8 cellular contexts compared by ENCODE assay signal in genomic region chr12:47773062-47773857, GRCh38. TPM values are rescaled to one million over a fixed set of nuclear protein-coding genes. Genes with fewer than 3 reads are reported as not detected.
DNase-seq lines count a peak whose midpoint lies in the region; ATAC-seq and TF ChIP-seq lines count a peak whose summit lies in the region.

Gene SLC48A1 (plus strand): TSS chr12:47773238. CDS start chr12:47773305, 67 bp downstream.

- POLR2A ChIA-PET in CD8-positive, alpha-beta memory T cell (lab: Charles Lee): interaction anchor here (1.0 to 2.0 kb wide), 3 partner anchors 9 to 67 kb away, joined by 3 to 5 read pairs (median 5); partner anchors contain the start of genes RAPGEF3 and RPAP3
- POLR2A ChIA-PET in Panc1 (lab: Charles Lee): interaction anchor here (0.6 to 0.9 kb wide), 2 partner anchors 60 to 66 kb away, joined by 3 to 4 read pairs; no protein-coding TSS in a partner anchor

- no peaks in the 10 kb centered on the region for H3K27me3 ChIP-seq in CD8-positive, alpha-beta memory T cell (ENCODE audit: insufficient read depth, low read length, poor library complexity, severe bottlenecking)
- no peaks in the 10 kb centered on the region for H3K27me3 ChIP-seq in Panc1 (ENCODE audit: control insufficient read depth, insufficient read depth, low read length)
- no peaks in the 10 kb centered on the region for H3K27me3 ChIP-seq in foreskin keratinocyte
- H3K27me3 ChIP-seq in neuronal stem cell (ENCODE audit: control insufficient read depth in 3 of 3, insufficient read depth in 3 of 3, low read depth in 1 of 3, low read length in 3 of 3): peaks cover 0 to 5% (median 0%) of the 10 kb centered on the region in 3 experiments

- H4K8ac ChIP-seq in neuronal stem cell (ENCODE audit: low read depth, low read length): no peak within 1 kb of the TSS

- H3K4me3 ChIP-seq in CD8-positive, alpha-beta memory T cell (ENCODE audit: low read length): peak within 1 kb of the TSS; percentile 54
- H3K4me3 ChIP-seq in Panc1 (ENCODE audit: low read depth in 2 of 2, low read length in 2 of 2) (peak within 1 kb of the TSS; percentile 67 to 70), neuronal stem cell (ENCODE audit: low read length in 2 of 2) (peak within 1 kb of the TSS; percentile 69 to 95)

- peak within 1 kb of the TSS; percentile 61 for H3K23ac ChIP-seq in neuronal stem cell (ENCODE audit: low read depth, low read length, poor library complexity)

- H3K9me3 Mint-ChIP-seq in CD8-positive, alpha-beta memory T cell: no peaks in the 10 kb centered on the region

- CTCF ChIA-PET in CD8-positive, alpha-beta memory T cell (lab: Charles Lee): interaction anchor here (0.9 to 19.1 kb wide), 15 partner anchors 9 to 132 kb away, joined by 3 to 414 read pairs (median 5); partner anchors contain the start of genes RAPGEF3, RPAP3 and VDR
- CTCF ChIA-PET in Panc1 (lab: Charles Lee): interaction anchor here (0.6 kb wide), 3 partner anchors 29 to 99 kb away, joined by 3 to 4 read pairs (median 3); no protein-coding TSS in a partner anchor

- H3K4me1 Mint-ChIP-seq in CD8-positive, alpha-beta memory T cell: peaks cover 14 to 18% (median 16%) of the 10 kb centered on the region in 3 donors

- in situ Hi-C loops in Panc1 (cut with HindIII; ENCODE audit: low pct_unique_long_range_greater_than_20kb, low sequenced_read_pairs): no loop called here

- H3K36me3 ChIP-seq in CD8-positive, alpha-beta memory T cell (ENCODE audit: insufficient read depth, low read length): no peaks in the 10 kb centered on the region
- no peaks in the 10 kb centered on the region; the same call in 1 of the 2 replicates for H3K36me3 ChIP-seq in Panc1 (ENCODE audit: control insufficient read depth, insufficient read depth, low read length)
- H3K36me3 ChIP-seq in neuronal stem cell (replicated peaks in 1 of 2; ENCODE audit: control insufficient read depth in 2 of 2, insufficient read depth in 2 of 2, low read length in 2 of 2): no peaks in the 10 kb centered on the region

- H3K4ac ChIP-seq in neuronal stem cell (ENCODE audit: low read length): peak within 1 kb of the TSS; percentile 72

- peak within 1 kb of the TSS; percentile 89 for H3K4me2 ChIP-seq in neuronal stem cell (ENCODE audit: insufficient read depth, low read length, poor library complexity, severe bottlenecking)

- no peaks in the 10 kb centered on the region for H3K9me3 ChIP-seq in CD8-positive, alpha-beta memory T cell (ENCODE audit: low read length)
- H3K9me3 ChIP-seq in Panc1 (ENCODE audit: control insufficient read depth, insufficient read depth, low read depth, low read length) (no peaks in the 10 kb centered on the region), neuronal stem cell (replicated peaks in 1 of 2; ENCODE audit: control insufficient read depth in 2 of 2, insufficient read depth in 1 of 2, low read depth in 1 of 2, low read length in 2 of 2) (no peaks in the 10 kb centered on the region)

- H3K18ac ChIP-seq in neuronal stem cell (ENCODE audit: low read length): peak within 1 kb of the TSS; percentile 85

- ATAC-seq in GM19351 (IDR thresholded peaks at IDR 0.05; ENCODE audit: unreplicated experiment): peak; percentile 83
- peak; percentile 52 for ATAC-seq in HG03469 (IDR thresholded peaks at IDR 0.05; ENCODE audit: unreplicated experiment)
- peak; percentile 95 for ATAC-seq in Panc1
- ATAC-seq in foreskin keratinocyte: peak; percentile 78

- H3K4me1 ChIP-seq in CD8-positive, alpha-beta memory T cell (ENCODE audit: insufficient read depth, low read length): peaks cover 15% of the 10 kb centered on the region
- peaks cover 56% of the 10 kb centered on the region for H3K4me1 ChIP-seq in Panc1 (ENCODE audit: control insufficient read depth, insufficient read depth, low read length)
- H3K4me1 ChIP-seq in foreskin keratinocyte: peaks cover 21% of the 10 kb centered on the region
- H3K4me1 ChIP-seq in neuronal stem cell (ENCODE audit: control insufficient read depth in 2 of 2, insufficient read depth in 1 of 2, low read depth in 1 of 2, low read length in 2 of 2): peaks cover 12 to 13% of the 10 kb centered on the region in 2 donors

- peak within 1 kb of the TSS; percentile 90 for H3K9ac ChIP-seq in neuronal stem cell (ENCODE audit: low read depth, low read length, poor library complexity)

- H2BK12ac ChIP-seq in neuronal stem cell (ENCODE audit: low read length): peak within 1 kb of the TSS; percentile 53

- peak within 1 kb of the TSS; percentile 96 for H2AFZ ChIP-seq in neuronal stem cell (ENCODE audit: low read length)

- no peak within 1 kb of the TSS for H4K91ac ChIP-seq in neuronal stem cell (ENCODE audit: low read depth, low read length, poor library complexity)

- no peak within 1 kb of the TSS for H3K14ac ChIP-seq in neuronal stem cell (ENCODE audit: low read length)

- peak within 1 kb of the TSS; percentile 84 to 92 (median 86) for H3K4me3 Mint-ChIP-seq in CD8-positive, alpha-beta memory T cell

- H2AK5ac ChIP-seq in neuronal stem cell (ENCODE audit: low read depth, low read length): peak within 1 kb of the TSS; percentile 57

- intact Hi-C loops in Panc1 (cut with micrococcal nuclease; ENCODE audit: unreplicated experiment): no loop called here

- peak within 1 kb of the TSS in 7 of 8 donors; percentile 51 to 88 (median 73) for H3K27ac Mint-ChIP-seq in CD8-positive, alpha-beta memory T cell

- WGBS in neuronal stem cell (ENCODE audit: extremely low coverage in 2 of 2, insufficient read length in 2 of 2, insufficient replicate concordance in 1 of 2), 2 donors: no CpG with 5 or more reads among the region's 106 CpGs

- peaks cover 0 to 4% of the 10 kb centered on the region in 2 donors for H3K27me3 Mint-ChIP-seq in CD8-positive, alpha-beta memory T cell

- TF ChIP-seq CTCF in Panc1 (IDR thresholded peaks at IDR 0.05): peak; percentile 93
- TF ChIP-seq CTCF in foreskin keratinocyte (conservative IDR thresholded peaks at IDR 0.05): peak; percentile 56
- TF ChIP-seq CTCF in subcutaneous adipose tissue (IDR thresholded peaks at IDR 0.05; ENCODE audit: low read depth): no peak

- H3K36me3 Mint-ChIP-seq in CD8-positive, alpha-beta memory T cell: peaks cover 0 to 2% (median 0%) of the 10 kb centered on the region in 3 donors

- no peak within 1 kb of the TSS for H2BK120ac ChIP-seq in neuronal stem cell (ENCODE audit: low read depth, low read length)

- peak within 1 kb of the TSS; percentile 74 for H3K27ac ChIP-seq in CD8-positive, alpha-beta memory T cell (ENCODE audit: low read depth, low read length)
- H3K27ac ChIP-seq in Panc1 (ENCODE audit: low read length): peak within 1 kb of the TSS; percentile 79
- no peak within 1 kb of the TSS for H3K27ac ChIP-seq in foreskin keratinocyte
- H3K27ac ChIP-seq in neuronal stem cell (replicated peaks; ENCODE audit: low read length): no peak within 1 kb of the TSS

- no peak within 1 kb of the TSS for H2BK15ac ChIP-seq in neuronal stem cell (ENCODE audit: low read length)

- no TSS peak for BruUV-seq in Panc1 (replicated peaks; lab: Mats Ljungman, UMichigan)

- H3K79me1 ChIP-seq in neuronal stem cell (ENCODE audit: low read depth, low read length): no peaks in the 10 kb centered on the region

- H2BK5ac ChIP-seq in neuronal stem cell (ENCODE audit: low read length): peak within 1 kb of the TSS; percentile 25

- DNase-seq in CD8-positive, alpha-beta memory T cell: peak; percentile 59 to 79 (median 71)
- no peak for DNase-seq in Panc1 (ENCODE audit: low read depth, low spot score)
- peak; percentile 55 for DNase-seq in activated gamma-delta T cell (lab: John Stamatoyannopoulos, UW)
- no peak for DNase-seq in foreskin keratinocyte
- peak; percentile 68 for DNase-seq in neuronal stem cell (ENCODE audit: low spot score)

RNA-seq across cellular contexts. Expression of gene SLC48A1, which starts in this region (rescaled TPM):
- 10 to 100 TPM; 10.9 to 11.5 TPM for total RNA-seq in CD8-positive, alpha-beta memory T cell
- 9.1 TPM for polyA plus RNA-seq in CD8-positive, alpha-beta memory T cell
- total RNA-seq in Panc1 (2021; ENCODE audit: unreplicated experiment) (32.0 TPM), foreskin keratinocyte (14.5 and 14.9 TPM in 2 replicates), subcutaneous adipose tissue (10 to 100 TPM; 18.9 to 38.4 (median 21.4) TPM)
- polyA plus RNA-seq in Panc1 (2012; ENCODE audit: insufficient read length): 27.4 TPM
- polyA plus RNA-seq in foreskin keratinocyte: 12.0 and 13.2 TPM in 2 replicates
- 12.5 TPM for polyA plus RNA-seq in neuronal stem cell (2013, experiment 1 of 2)
- 12.3 TPM for polyA plus RNA-seq in neuronal stem cell (2013, experiment 2 of 2)

Comparison
In these comparisons a context has a peak if more than half of its experiments do, and no peak if none do; other contexts are left out.
1. DNase-seq: peak in CD8-positive, alpha-beta memory T cell (5 of 5), activated gamma-delta T cell (single experiment) and neuronal stem cell (single experiment); none in Panc1 (single experiment) and foreskin keratinocyte (0 of 2).
2. H3K27ac ChIP-seq: peak in CD8-positive, alpha-beta memory T cell (single experiment) and Panc1 (single experiment); none in foreskin keratinocyte (single experiment) and neuronal stem cell (single experiment).
3. Peak in every context shown above with its lines, with median percentiles within 50 percentile points of each other: H3K4me3 ChIP-seq and ATAC-seq.